17 cellular contexts compared by ENCODE assay signal in genomic region chr7:101673951-101674350, GRCh38. TPM values are rescaled to one million over a fixed set of nuclear protein-coding genes. Genes with fewer than 3 reads are reported as not detected.
"Had no signal": no experiment of that assay in that cellular context is flagged by ENCODE, and none has a peak within 500 bp of the region (broad histone marks: within the 10 kb centered on the region; RNA-seq: fewer than 3 reads in every experiment).

No MANE protein-coding gene starts in this region.

- H3K4me3 ChIP-seq: adrenal gland had no signal

- DNase-seq: activated CD4-positive, alpha-beta T cell treated with anti-CD3 and anti-CD28 coated beads, Interleukin-2, amount 10 ng/mL, durations not matched to agents 24 days and 14 days; activated CD4-positive, CD25-positive, alpha-beta regulatory T cell; activated CD8-positive, alpha-beta memory T cell treated with anti-CD3 and anti-CD28 coated beads, Interleukin-2, amount 50 U/mL, for 4 hours; activated CD8-positive, alpha-beta T cell treated with anti-CD3 and anti-CD28 coated beads, Interleukin-2, amount 10 ng/mL, durations not matched to agents 7 days and 5 days; activated effector memory CD4-positive, alpha-beta T cell treated with anti-CD3 and anti-CD28 coated beads, Interleukin-2, amount 50 U/mL, for 16 hours; activated T-cell treated with anti-CD3 and anti-CD28 coated beads, Interleukin-2, amount 50 U/mL, for 48 hours; adrenal gland; caudate nucleus; cortex of kidney; effector memory CD4-positive, alpha-beta T cell; hypothalamus; left ventricle myocardium superior; mesendoderm; natural killer cell; stimulated activated CD4-positive, alpha-beta T cell treated with anti-CD3 and anti-CD28 coated beads, Interleukin-4, amount 100 ng/mL, for 1 hour; stimulated activated naive CD4-positive, alpha-beta T cell had no signal

RNA-seq across cellular contexts. Expression of gene MYL10, which starts 44.9 kb away (rescaled TPM):
- total RNA-seq: activated CD4-positive, alpha-beta T cell treated with anti-CD3 and anti-CD28 coated beads, Interleukin-2, amount 10 ng/mL, durations not matched to agents 24 days and 14 days; activated CD8-positive, alpha-beta T cell treated with anti-CD3 and anti-CD28 coated beads, Interleukin-2, amount 10 ng/mL, durations not matched to agents 7 days and 5 days; adrenal gland; kidney epithelial cell; left ventricle myocardium superior; natural killer cell had no signal
